8 cellular contexts compared by ENCODE assay signal in genomic region chr16:57244767-57245471, GRCh38. TPM values are rescaled to one million over a fixed set of nuclear protein-coding genes. Genes with fewer than 3 reads are reported as not detected.
A peak's percentile ranks its signal among the peaks of the same experiment; 100 is the strongest.
DNase-seq lines count a peak whose midpoint lies in the region; TF ChIP-seq lines count a peak whose summit lies in the region.

ARL2BP (plus strand) TSS chr16:57245259; CDS start chr16:57245368, 109 bp downstream.

- DNase-seq in GM04504 (ENCODE audit: low read depth) (peak; percentile 96), HFF-Myc (ENCODE audit: extremely low read depth, low read depth) (peak; percentile 85), NB4 (ENCODE audit: low read depth) (peak; percentile 99), SK-N-MC (ENCODE audit: low read depth, low spot score) (peak; percentile 3), germinal center (ENCODE audit: low spot score) (peak; percentile 100), nucleus accumbens (lab: John Stamatoyannopoulos, UW) (peak; percentile 69 to 99 (median 97)), suprapubic skin (ENCODE audit: low spot score in 2 of 2) (peak; percentile 99)
- peak; percentile 98 for DNase-seq in activated naive CD4-positive, alpha-beta T cell treated with anti-CD3 and anti-CD28 coated beads, Interleukin-2, amount 50 U/mL, for 16 hours

- WGBS in suprapubic skin: 0% methylated on average over 43 of the region's 77 CpGs

- peak within 1 kb of the TSS; percentile 70 for H3K4me3 ChIP-seq in HFF-Myc (replicated peaks; ENCODE audit: low read depth, low read length)
- H3K4me3 ChIP-seq in NB4 (ENCODE audit: low read depth, low read length): peak within 1 kb of the TSS; percentile 75
- peak within 1 kb of the TSS; percentile 79 for H3K4me3 ChIP-seq in SK-N-MC
- H3K4me3 ChIP-seq in suprapubic skin: peak within 1 kb of the TSS; percentile 92

- TF ChIP-seq POLR2A in NB4 (IDR thresholded peaks at IDR 0.05; ENCODE audit: extremely low read depth, insufficient read length) (peak; percentile 76), suprapubic skin (IDR thresholded peaks at IDR 0.05) (peak; percentile 50 to 60)

- no peaks in the 10 kb centered on the region for H3K27me3 ChIP-seq in suprapubic skin

- no peak for TF ChIP-seq EP300 in suprapubic skin (IDR thresholded peaks at IDR 0.05)

- H3K9me3 ChIP-seq in SK-N-MC (ENCODE audit: low read depth, low read length) (no peaks in the 10 kb centered on the region), suprapubic skin (no peaks in the 10 kb centered on the region)

- H3K27ac ChIP-seq in SK-N-MC (no peak within 1 kb of the TSS), suprapubic skin (peak within 1 kb of the TSS; percentile 95)

- peaks cover 25% of the 10 kb centered on the region for H3K4me1 ChIP-seq in suprapubic skin

- H3K9ac ChIP-seq in SK-N-MC (ENCODE audit: insufficient read length): peak within 1 kb of the TSS; percentile 73

- no peaks in the 10 kb centered on the region for H3K36me3 ChIP-seq in SK-N-MC (ENCODE audit: insufficient read depth, low read length)
- H3K36me3 ChIP-seq in suprapubic skin: peaks cover 32% of the 10 kb centered on the region

- TF ChIP-seq CTCF in HFF-Myc (IDR thresholded peaks at IDR 0.05; ENCODE audit: low read depth, low read length, missing control alignments): no peak
- TF ChIP-seq CTCF in NB4 (IDR thresholded peaks at IDR 0.05; ENCODE audit: low read depth, low read length): no peak
- no peak for TF ChIP-seq CTCF in suprapubic skin (IDR thresholded peaks at IDR 0.05)

RNA-seq across cellular contexts. Expression of gene ARL2BP, which starts in this region (rescaled TPM):
- 10 to 100 TPM; 27.8 to 66.2 (median 51.0) TPM for total RNA-seq in suprapubic skin

Comparison
In these comparisons a context has a peak if more than half of its experiments do, and no peak if none do; other contexts are left out.
1. DNase-seq: peak in every context shown above with its lines; median percentile 100 in germinal center; 99 in NB4; 99 in suprapubic skin; 98 in activated naive CD4-positive, alpha-beta T cell treated with anti-CD3 and anti-CD28 coated beads, Interleukin-2, amount 50 U/mL, for 16 hours; 97 in nucleus accumbens; 96 in GM04504; 85 in HFF-Myc; 3 in SK-N-MC.